ENCODE assay signal across 1 cellular context in the genomic region with DNA sequence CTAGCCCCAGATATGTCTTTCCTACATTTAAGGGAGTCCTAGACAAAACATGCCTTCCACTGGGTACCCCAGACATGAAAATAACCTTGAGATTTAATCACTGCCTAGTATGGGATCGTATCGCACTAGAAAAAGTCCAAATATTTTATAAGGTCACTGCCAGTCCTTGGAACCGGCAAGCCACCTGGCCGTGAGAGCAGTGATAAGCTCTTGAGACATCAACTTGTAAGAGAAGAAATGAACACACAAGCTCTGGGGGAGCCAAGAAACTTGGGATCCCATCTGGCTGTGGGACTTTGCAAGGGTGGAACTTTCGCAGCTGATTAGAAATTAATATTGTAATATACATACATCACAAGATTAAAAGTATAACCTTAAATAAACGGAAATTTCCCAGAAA.
TF ChIP-seq lines count a peak whose summit lies in the region.

No MANE protein-coding gene starts in this region.

TF ChIP-seq in IMR-90, 13 proteins besides CTCF, POLR2A, EP300 and RAD21:
- TF ChIP-seq, protein P1, sequence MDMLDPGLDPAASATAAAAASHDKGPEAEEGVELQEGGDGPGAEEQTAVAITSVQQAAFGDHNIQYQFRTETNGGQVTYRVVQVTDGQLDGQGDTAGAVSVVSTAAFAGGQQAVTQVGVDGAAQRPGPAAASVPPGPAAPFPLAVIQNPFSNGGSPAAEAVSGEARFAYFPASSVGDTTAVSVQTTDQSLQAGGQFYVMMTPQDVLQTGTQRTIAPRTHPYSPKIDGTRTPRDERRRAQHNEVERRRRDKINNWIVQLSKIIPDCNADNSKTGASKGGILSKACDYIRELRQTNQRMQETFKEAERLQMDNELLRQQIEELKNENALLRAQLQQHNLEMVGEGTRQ (IDR thresholded peaks at IDR 0.05; ENCODE audit: low read depth, low read length), result no peak
- TF ChIP-seq FOS (IDR thresholded peaks at IDR 0.05; ENCODE audit: low read depth, low read length), result no peak
